19 cellular contexts compared by ENCODE assay signal in the genomic region with DNA sequence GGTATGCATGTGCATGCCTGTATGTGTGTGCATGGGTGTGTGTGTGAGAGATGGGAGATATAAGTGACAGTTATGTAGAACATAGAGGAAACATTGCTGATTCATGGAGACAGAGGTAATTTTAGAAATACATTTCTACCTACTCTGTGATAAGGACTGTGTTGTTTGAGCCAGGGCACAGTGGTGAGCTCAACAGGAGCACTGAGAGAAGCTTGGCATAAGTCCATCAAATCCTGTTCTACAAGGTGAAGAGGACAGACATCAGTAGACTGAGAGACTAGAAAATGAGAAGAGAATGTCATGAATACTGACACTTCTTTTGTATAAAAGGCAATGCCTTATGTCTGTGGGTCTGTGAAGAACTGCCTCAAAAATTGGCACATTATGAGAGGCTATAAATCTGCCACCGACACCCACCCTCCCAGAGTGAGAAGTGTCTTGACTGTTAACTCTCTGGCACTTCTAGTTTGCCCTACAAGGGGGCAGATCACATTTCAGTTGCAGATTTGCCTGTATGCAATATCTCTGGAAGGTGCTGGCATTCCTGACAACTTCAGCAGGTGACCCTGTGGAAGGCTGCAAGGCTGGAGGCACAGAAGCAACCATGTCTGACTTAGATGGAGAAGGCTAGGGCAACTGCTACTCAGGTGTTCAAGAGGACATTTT.
DNase-seq lines count a peak whose midpoint lies in the region; ATAC-seq and TF ChIP-seq lines count a peak whose summit lies in the region.
"Had no signal": no experiment of that assay in that cellular context is flagged by ENCODE, and none has a peak within 500 bp of the region (broad histone marks: within the 10 kb centered on the region; RNA-seq: fewer than 3 reads in every experiment).

No MANE protein-coding gene starts in this region.

- TF ChIP-seq EP300 in Ishikawa (IDR thresholded peaks at IDR 0.05; ENCODE audit: borderline replicate concordance) = no peak

- DNase-seq in SHP77 treated with DMSO at 0.1 percent for 48 hours (lab: John Stamatoyannopoulos, UW) (peak; percentile 23), SHP77 (lab: John Stamatoyannopoulos, UW) (no peak), NCI-H524 (lab: John Stamatoyannopoulos, UW) (peak; percentile 14 to 63), left kidney (ENCODE audit: low read depth, low spot score) (peak; percentile 5), activated gamma-delta T cell treated with Interleukin-2 at 50 U/mL for 16 hours (no peak), hepatic stellate cell (ENCODE audit: low spot score) (no peak)
- DNase-seq: ACHN; activated CD4-positive, alpha-beta T cell treated with anti-CD3 and anti-CD28 coated beads, Interleukin-2, amount 50 U/mL, for 1 hour; amniotic stem cell; central memory CD4-positive, alpha-beta T cell; effector memory CD4-positive, alpha-beta T cell; esophagus squamous epithelium; glutamatergic neuron; NCI-H2081; substantia nigra; uterus had no signal

- ATAC-seq in HG03378 (IDR thresholded peaks at IDR 0.05; ENCODE audit: unreplicated experiment) = no peak
- ATAC-seq: K562 had no signal

- TF ChIP-seq RAD21 in Ishikawa (IDR thresholded peaks at IDR 0.05; ENCODE audit: low read depth) = no peak

TF ChIP-seq in Ishikawa, 13 proteins besides CTCF, POLR2A, EP300 and RAD21:
- TF ChIP-seq CEBPB (IDR thresholded peaks at IDR 0.05) (no peak), NFIC (IDR thresholded peaks at IDR 0.05) (peak; percentile 60), YY1 (IDR thresholded peaks at IDR 0.05; ENCODE audit: low read depth) (no peak)

Comparison
In these comparisons a context has a peak if more than half of its experiments do, and no peak if none do; other contexts are left out.
1. DNase-seq: peak in SHP77 treated with DMSO at 0.1 percent for 48 hours (single experiment), NCI-H524 (2 of 2) and left kidney (single experiment); none in SHP77 (0 of 2), activated gamma-delta T cell treated with Interleukin-2 at 50 U/mL for 16 hours (single experiment) and hepatic stellate cell (single experiment).